Comparison of ENCODE assay signal across 1 cellular context in the genomic region with DNA sequence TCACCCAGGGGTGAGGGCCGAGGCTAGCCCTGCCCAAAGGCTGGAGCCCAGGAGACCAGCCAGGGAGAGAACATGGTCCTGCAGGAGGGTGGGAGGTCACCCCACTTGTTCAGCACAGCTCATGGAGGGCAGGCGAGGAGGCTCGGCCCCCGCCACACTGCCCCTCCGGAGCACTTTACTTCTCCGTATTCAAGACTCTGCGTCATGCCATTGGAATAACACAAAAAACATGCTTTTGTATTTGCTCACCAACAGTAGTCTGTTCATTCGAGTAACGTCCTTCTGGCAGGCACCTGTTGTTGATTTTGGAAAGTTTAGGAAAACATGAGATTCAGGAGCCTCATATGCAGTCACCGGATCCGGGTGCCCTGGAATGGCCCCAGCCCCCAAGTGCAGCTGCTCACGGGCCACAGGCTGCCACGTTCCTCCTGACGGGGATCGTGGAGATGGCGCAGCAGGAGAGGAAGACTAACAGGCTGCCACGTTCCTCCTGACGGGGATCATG.
TF ChIP-seq lines count a peak whose summit lies in the region.

No MANE protein-coding gene starts in this region.

TF ChIP-seq in GM23338, 12 proteins besides CTCF, POLR2A, EP300 and RAD21:
- TF ChIP-seq, protein P1, sequence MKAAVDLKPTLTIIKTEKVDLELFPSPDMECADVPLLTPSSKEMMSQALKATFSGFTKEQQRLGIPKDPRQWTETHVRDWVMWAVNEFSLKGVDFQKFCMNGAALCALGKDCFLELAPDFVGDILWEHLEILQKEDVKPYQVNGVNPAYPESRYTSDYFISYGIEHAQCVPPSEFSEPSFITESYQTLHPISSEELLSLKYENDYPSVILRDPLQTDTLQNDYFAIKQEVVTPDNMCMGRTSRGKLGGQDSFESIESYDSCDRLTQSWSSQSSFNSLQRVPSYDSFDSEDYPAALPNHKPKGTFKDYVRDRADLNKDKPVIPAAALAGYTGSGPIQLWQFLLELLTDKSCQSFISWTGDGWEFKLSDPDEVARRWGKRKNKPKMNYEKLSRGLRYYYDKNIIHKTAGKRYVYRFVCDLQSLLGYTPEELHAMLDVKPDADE (IDR thresholded peaks at IDR 0.05): no peak
- TF ChIP-seq ZNF331 (CRISPR knock-in tag; IDR thresholded peaks at IDR 0.05; ENCODE audit: low read depth): no peak
- no peak for TF ChIP-seq EZH2phosphoT487 (IDR thresholded peaks at IDR 0.05; ENCODE audit: unreplicated experiment)
- TF ChIP-seq CREB1 (CRISPR knock-in tag; IDR thresholded peaks at IDR 0.05; ENCODE audit: low read depth): no peak
- TF ChIP-seq JUNB (IDR thresholded peaks at IDR 0.05; ENCODE audit: unreplicated experiment): no peak
- TF ChIP-seq EZH2 (IDR thresholded peaks at IDR 0.05; ENCODE audit: low read depth, unreplicated experiment): no peak
- TF ChIP-seq ZNF462 (CRISPR knock-in tag; IDR thresholded peaks at IDR 0.05): no peak
- no peak for TF ChIP-seq NANOG (IDR thresholded peaks at IDR 0.05; ENCODE audit: borderline replicate concordance)
- TF ChIP-seq POLR2AphosphoS5 (IDR thresholded peaks at IDR 0.05; ENCODE audit: low read depth): no peak
- no peak for TF ChIP-seq ZNF114 (CRISPR knock-in tag; IDR thresholded peaks at IDR 0.05)
- no peak for TF ChIP-seq STAT1 (IDR thresholded peaks at IDR 0.05; ENCODE audit: unreplicated experiment)
- no peak for TF ChIP-seq REST (IDR thresholded peaks at IDR 0.05; ENCODE audit: unreplicated experiment)
